Comparison of ENCODE assay signal across 9 cellular contexts in the genomic region with DNA sequence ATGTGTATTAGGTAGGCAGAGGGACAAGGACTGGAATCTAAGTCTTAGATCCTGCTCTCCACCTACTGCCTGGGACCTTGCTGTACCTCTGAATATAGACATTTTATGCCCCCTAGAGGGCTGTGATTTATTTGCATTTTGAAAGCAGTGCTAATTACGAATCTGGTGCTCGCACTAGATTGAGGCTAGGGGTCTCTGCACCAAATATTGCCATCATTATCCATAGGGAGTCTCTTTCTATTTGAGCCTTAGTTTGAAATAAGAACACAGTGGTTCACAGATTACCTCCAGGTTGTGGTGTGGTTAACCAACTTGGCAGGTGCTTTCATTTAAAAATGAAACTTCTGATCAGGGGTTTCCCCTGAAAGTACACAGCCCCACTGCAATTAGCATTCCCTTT. TPM values are rescaled to one million over a fixed set of nuclear protein-coding genes. Genes with fewer than 3 reads are reported as not detected.
DNase-seq lines count a peak whose midpoint lies in the region; ATAC-seq, FAIRE-seq and TF ChIP-seq lines count a peak whose summit lies in the region.
"Had no signal": no experiment of that assay in that cellular context is flagged by ENCODE, and none has a peak within 500 bp of the region (broad histone marks: within the 10 kb centered on the region; RNA-seq: fewer than 3 reads in every experiment).

No MANE protein-coding gene starts in this region.

- H3K27ac ChIP-seq in small intestine (ENCODE audit: low read depth in 1 of 2, low read length in 1 of 2), result no peak overlapping the region

- H3K27me3 ChIP-seq in small intestine (ENCODE audit: control insufficient read depth in 2 of 2, insufficient read depth in 2 of 2, low read length in 2 of 2), result peaks cover 2 to 3% of the 10 kb centered on the region in 2 donors

- intact Hi-C loops in head of caudate nucleus (cut with DNase I), result no loop called here

- DNase-seq in AG08395 (ENCODE audit: low spot score), result peak; percentile 61
- no peak for DNase-seq in GM12892 (ENCODE audit: insufficient read length)
- peak; percentile 66 for DNase-seq in NCI-H1694 treated with DMSO at 0.1 percent for 48 hours (lab: John Stamatoyannopoulos, UW)
- peak; percentile 54 for DNase-seq in dermis blood vessel endothelial cell
- peak; percentile 48 for DNase-seq in renal cortical epithelial cell (ENCODE audit: low read depth)
- DNase-seq in small intestine, result no peak
- no peak for DNase-seq in head of caudate nucleus

- H3K9me3 ChIP-seq in small intestine (ENCODE audit: control insufficient read depth, low read depth), result no peaks in the 10 kb centered on the region

- no peak for TF ChIP-seq POLR2A in GM12892 (IDR thresholded peaks at IDR 0.05; ENCODE audit: low read depth, low read length)

- no peaks in the 10 kb centered on the region for H3K36me3 ChIP-seq in small intestine (ENCODE audit: control insufficient read depth in 2 of 2, insufficient read depth in 2 of 2, low read length in 2 of 2)

- H3K4me1 ChIP-seq in small intestine (ENCODE audit: control insufficient read depth in 2 of 2, insufficient read depth in 1 of 2, low read depth in 1 of 2, low read length in 1 of 2), result no peaks in the 10 kb centered on the region

- peak; percentile 96 for ATAC-seq in HG02588 (IDR thresholded peaks at IDR 0.05; ENCODE audit: unreplicated experiment)

- no peak overlapping the region for H3K4me3 ChIP-seq in small intestine (ENCODE audit: low read depth in 1 of 2, low read length in 2 of 2)

- FAIRE-seq in GM12892 (lab: Jason Lieb, UNC) (peak; percentile 73), small intestine (lab: Jason Lieb, UNC) (no peak)

- WGBS in small intestine, 3 donors, result 7 to 29% (median 10%) methylated on average over 2 of the region's 2 CpGs

RNA-seq across cellular contexts. Expression of a gene that starts 41.8 kb away (rescaled TPM):
- 0.28 TPM for polyA plus RNA-seq in GM12892 (2012; ENCODE audit: missing spikeins)
- total RNA-seq in dermis blood vessel endothelial cell (not detected in 2 replicates), renal cortical epithelial cell (0.35 and 1.3 TPM in 2 replicates)
- polyA plus RNA-seq in small intestine, result under 1 TPM in 1 of 3 donors, not detected in 2; 0.63 TPM
- polyA plus RNA-seq: IgD-negative memory B cell had no signal

RNA-seq across cellular contexts. Expression of a gene that starts 59.4 kb away (rescaled TPM):
- 26.3 TPM for polyA plus RNA-seq in GM12892 (2012; ENCODE audit: missing spikeins)
- total RNA-seq in dermis blood vessel endothelial cell (20.8 and 27.2 TPM in 2 replicates), renal cortical epithelial cell (52.6 and 62.2 TPM in 2 replicates)
- 100 to 1,000 TPM in 1 of 3 donors, 10 to 100 TPM in 2; 65.9 to 105 (median 78.0) TPM for polyA plus RNA-seq in small intestine

Comparison
In these comparisons a context has a peak if more than half of its experiments do, and no peak if none do; other contexts are left out.
1. DNase-seq: peak in AG08395 (single experiment), NCI-H1694 treated with DMSO at 0.1 percent for 48 hours (single experiment), dermis blood vessel endothelial cell (single experiment) and renal cortical epithelial cell (single experiment); none in GM12892 (single experiment), small intestine (single experiment) and head of caudate nucleus (0 of 42).